Comparison of ENCODE assay signal across 27 cellular contexts in genomic region chr6:108660251-108660650, GRCh38.
"Had no signal": no experiment of that assay in that cellular context is flagged by ENCODE, and none has a peak within 500 bp of the region (broad histone marks: within the 10 kb centered on the region; RNA-seq: fewer than 3 reads in every experiment).

No MANE protein-coding gene starts in this region.

- H3K4me3 ChIP-seq: dorsolateral prefrontal cortex, lower lobe of right lung, pancreas, right lobe of liver, smooth muscle cell, suprapubic skin, transverse colon, upper lobe of right lung, uterus had no signal

- H3K36me3 ChIP-seq: uterus had no signal

- H3K27ac ChIP-seq: dorsolateral prefrontal cortex, foreskin keratinocyte, lower lobe of right lung, neutrophil, pancreas, right lobe of liver, suprapubic skin, upper lobe of right lung, uterus had no signal

- H3K27me3 ChIP-seq: dorsolateral prefrontal cortex, foreskin keratinocyte, neutrophil, pancreas, right lobe of liver, suprapubic skin, transverse colon, upper lobe of right lung, uterus had no signal

- H3K9me3 ChIP-seq: lower lobe of right lung, neutrophil, pancreas, right lobe of liver, suprapubic skin, transverse colon, upper lobe of right lung, uterus had no signal

- DNase-seq: dorsolateral prefrontal cortex; effector CD4-positive, alpha-beta T cell; foreskin keratinocyte; glutamatergic neuron; hypothalamus; immature natural killer cell; islet precursor cell; kidney glomerular epithelial cell; left colon; left ventricle myocardium superior; lower lobe of right lung; naive thymus-derived CD8-positive, alpha-beta T cell; pancreas; right lobe of liver; stimulated activated CD4-positive, alpha-beta T cell treated with anti-CD3 and anti-CD28 coated beads, Interleukin-12 subunit alpha, Interleukin-12 subunit beta, amount 100 ng/mL, for 4 hours; stimulated activated CD4-positive, alpha-beta T cell treated with anti-CD3 and anti-CD28 coated beads, Interleukin-1b, Interleukin-23, amount 100 ng/mL, for 48 hours; stimulated activated CD4-positive, alpha-beta T cell treated with anti-CD3 and anti-CD28 coated beads, Interleukin-4, amount 100 ng/mL, for 1 hour; stimulated activated CD8-positive, alpha-beta memory T cell treated with anti-CD3 and anti-CD28 coated beads, Interleukin-4, amount 100 ng/mL, for 48 hours; stimulated activated naive CD4-positive, alpha-beta T cell; stimulated activated naive CD8-positive, alpha-beta T cell treated with anti-CD3 and anti-CD28 coated beads, Interleukin-15, amount 100 ng/mL, for 72 hours; transverse colon; upper lobe of right lung; uterus had no signal

- H3K4me2 ChIP-seq: smooth muscle cell had no signal

- ATAC-seq: esophagus mucosa; foreskin keratinocyte; left colon; left ventricle myocardium superior; lower lobe of right lung; naive thymus-derived CD8-positive, alpha-beta T cell; pancreas; right lobe of liver; stimulated activated naive CD8-positive, alpha-beta T cell treated with anti-CD3 and anti-CD28 coated beads, Interleukin-15, amount 100 ng/mL, for 72 hours; upper lobe of right lung had no signal
